In genomic region chr2:116223912-116224311, GRCh38 we compare ENCODE assay signal across 5 cellular contexts.
"Had no signal": no experiment of that assay in that cellular context is flagged by ENCODE, and none has a peak within 500 bp of the region (broad histone marks: within the 10 kb centered on the region; RNA-seq: fewer than 3 reads in every experiment).

No MANE protein-coding gene starts in this region.

- H3K4me3 Mint-ChIP-seq: GM23338, H9 had no signal

- H3K4me3 ChIP-seq: GM23338, K562 had no signal

- DNase-seq: H9, HCEC 1CT, IMR-90 had no signal

- H2AFZ ChIP-seq: GM23338 had no signal

- ATAC-seq: GM23338, K562 had no signal

- H3K4me2 ChIP-seq: GM23338 had no signal

- H3K9me3 Mint-ChIP-seq: H9 had no signal

- H3K4me1 Mint-ChIP-seq: GM23338, H9 had no signal

- H3K27ac Mint-ChIP-seq: GM23338, H9 had no signal
